ENCODE assay signal across 8 cellular contexts in the genomic region with DNA sequence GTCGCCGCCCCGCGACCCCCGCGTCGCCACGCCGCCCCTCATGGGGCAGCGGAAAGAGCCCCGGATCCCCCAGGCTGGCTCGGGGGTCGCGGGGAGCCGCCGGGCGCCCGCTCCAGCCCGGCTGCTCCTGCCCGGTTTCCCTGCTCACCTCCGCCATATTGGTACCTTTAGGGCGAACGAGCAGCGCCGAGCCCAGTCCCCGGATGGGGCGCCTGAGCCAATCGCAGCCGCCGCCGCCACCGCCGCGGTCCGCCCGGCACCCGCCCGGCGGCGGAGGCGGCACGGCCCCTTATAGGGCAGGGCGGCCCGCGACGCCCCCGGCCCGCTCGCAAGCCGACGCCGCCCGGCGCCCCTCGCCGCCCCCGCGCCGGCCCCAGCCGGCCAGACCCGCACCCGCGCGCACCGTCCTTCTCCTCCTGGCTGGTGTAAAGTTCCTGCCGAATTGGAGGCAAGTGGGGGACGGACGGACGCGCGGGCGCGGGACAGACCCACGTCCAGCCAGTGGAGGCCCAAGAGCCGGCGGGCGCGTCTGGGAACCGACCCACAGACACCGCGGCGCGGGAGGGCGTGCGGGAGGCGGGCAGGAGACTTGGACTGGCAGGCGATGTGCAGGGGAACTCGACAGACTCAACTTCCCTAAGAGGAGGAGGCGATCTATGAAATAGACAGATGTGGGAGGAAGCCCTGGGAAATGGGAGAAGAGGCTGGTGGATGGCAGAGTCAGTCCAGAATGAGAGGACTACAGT. TPM values are rescaled to one million over a fixed set of nuclear protein-coding genes. Genes with fewer than 3 reads are reported as not detected.
DNase-seq lines count a peak whose midpoint lies in the region; ATAC-seq, FAIRE-seq and TF ChIP-seq lines count a peak whose summit lies in the region.

TSS of gene MIER3 (minus strand) at position 178 of the 746 bp plus-strand sequence. CDS start at position 157, 21 bp downstream.

- peak within 1 kb of the TSS; percentile 35 to 92 (median 92); a peak in 5 of 7 replicates for H3K27ac Mint-ChIP-seq in H9

- no peak within 1 kb of the TSS for H4K91ac ChIP-seq in H9 (ENCODE audit: insufficient read length, low read depth, low read length)

- no peak within 1 kb of the TSS for H2AFZ ChIP-seq in H9 (ENCODE audit: low read length)

- no peak within 1 kb of the TSS for H3K4ac ChIP-seq in H9 (ENCODE audit: low read depth, low read length)

- CTCF ChIA-PET in GM10248 (lab: Yijun Ruan, JAX): no interaction called here

- H3K79me2 ChIP-seq in H9 (ENCODE audit: insufficient read depth, low read length): peaks cover 2% of the 10 kb centered on the region; the same call in 1 of the 2 replicates

- no peak within 1 kb of the TSS for H2BK20ac ChIP-seq in H9 (ENCODE audit: low read depth, low read length, poor library complexity, severe bottlenecking)

- no peak for TF ChIP-seq CTCF in GM10248 (IDR thresholded peaks at IDR 0.05; ENCODE audit: control extremely low read depth, extremely low read depth, low read depth, missing control alignments)
- TF ChIP-seq CTCF in H9 (conservative IDR thresholded peaks at IDR 0.05): no peak
- TF ChIP-seq CTCF in adrenal gland (IDR thresholded peaks at IDR 0.05): no peak

- no peaks in the 10 kb centered on the region for H4K20me1 ChIP-seq in H9 (ENCODE audit: control insufficient read depth, insufficient read depth, insufficient read length)

- peaks cover 10% of the 10 kb centered on the region for H3K23me2 ChIP-seq in H9 (ENCODE audit: insufficient read length, low read depth, low read length, poor library complexity, severe bottlenecking)

- H3K23ac ChIP-seq in H9 (ENCODE audit: insufficient read length, low read depth, low read length): no peak within 1 kb of the TSS

- DNase-seq in GM10248 (ENCODE audit: extremely low spot score): peak; percentile 95
- peak; percentile 80 for DNase-seq in H9
- peak; percentile 83 for DNase-seq in MG63
- peak; percentile 56 to 79 (median 73) for DNase-seq in T-helper 1 cell
- peak; percentile 75 to 85 (median 80) for DNase-seq in adrenal gland
- peak; percentile 88 for DNase-seq in left ventricle myocardium superior
- no peak for DNase-seq in pulmonary artery endothelial cell (ENCODE audit: low read depth, low spot score)
- DNase-seq in urothelium cell line (ENCODE audit: low spot score): peak; percentile 94

- peak within 1 kb of the TSS; percentile 93 for H3K14ac ChIP-seq in H9 (ENCODE audit: insufficient read depth, low read length)

- no peaks in the 10 kb centered on the region; the same call in 1 of the 2 replicates for H3K27me3 ChIP-seq in H9 (ENCODE audit: insufficient read depth, low read length)
- H3K27me3 ChIP-seq in MG63: peaks cover 35% of the 10 kb centered on the region
- H3K27me3 ChIP-seq in adrenal gland: no peaks in the 10 kb centered on the region

- H3K4me1 Mint-ChIP-seq in H9: peaks cover 19 to 20% of the 10 kb centered on the region in 2 experiments

- peak within 1 kb of the TSS; percentile 74 for H3K9ac ChIP-seq in H9 (ENCODE audit: extremely low read depth, insufficient read length, low read length)

- H3K36me3 ChIP-seq in MG63 (peaks cover 29% of the 10 kb centered on the region), adrenal gland (replicated peaks in 1 of 2) (no peaks in the 10 kb centered on the region)

- H3K9me3 Mint-ChIP-seq in H9: no peaks in the 10 kb centered on the region; a peak in 1 of 5 replicates

- H2BK120ac ChIP-seq in H9 (ENCODE audit: low read depth, low read length, poor library complexity, severe bottlenecking): no peak within 1 kb of the TSS

- peak in 1 of 2 donors; percentile 24 for TF ChIP-seq POLR2A in adrenal gland (IDR thresholded peaks at IDR 0.05)

- no CpG with 5 or more reads among the region's 89 CpGs for WGBS in H9 (ENCODE audit: extremely low coverage, insufficient read length, low lambda C conversion rate)
- WGBS in adrenal gland, 4 donors: 0 to 1% (median 0%) methylated on average over 5 to 89 of the region's 89 CpGs

- intact Hi-C loops in adrenal gland (cut with DNase I): loop anchor here in 1 of 2 donors (10.0 kb wide), 1 partner anchor 273 kb away; no protein-coding TSS in a partner anchor
- intact Hi-C loops in left ventricle myocardium superior (cut with micrococcal nuclease): no loop called here

- H3K4me3 Mint-ChIP-seq in H9: peak within 1 kb of the TSS; percentile 89 to 94

- H3K9me3 ChIP-seq in H9 (ENCODE audit: control insufficient read depth, low read depth, low read length): no peaks in the 10 kb centered on the region
- no peaks in the 10 kb centered on the region for H3K9me3 ChIP-seq in MG63
- H3K9me3 ChIP-seq in adrenal gland (replicated peaks in 1 of 3): no peaks in the 10 kb centered on the region

- H3T11ph ChIP-seq in H9 (ENCODE audit: low read length): no peak within 1 kb of the TSS

- ATAC-seq in left ventricle myocardium superior: peak; percentile 97

- peaks cover 18% of the 10 kb centered on the region for H3K27me3 Mint-ChIP-seq in H9 (ENCODE audit: low read depth)

- no peak within 1 kb of the TSS for H3K56ac ChIP-seq in H9 (ENCODE audit: insufficient read length, low read depth, low read length)

- H2AK5ac ChIP-seq in H9 (ENCODE audit: insufficient read length, low read length): no peak within 1 kb of the TSS

- no peak within 1 kb of the TSS for H2BK5ac ChIP-seq in H9 (ENCODE audit: insufficient read length, low read length)

- peak within 1 kb of the TSS; percentile 50 for H3K18ac ChIP-seq in H9 (ENCODE audit: insufficient read length, low read depth, low read length)

- H4K5ac ChIP-seq in H9 (ENCODE audit: insufficient read length, low read depth, low read length): no peak within 1 kb of the TSS

- no peak within 1 kb of the TSS for H2BK15ac ChIP-seq in H9 (ENCODE audit: low read depth, low read length)

- H3K4me3 ChIP-seq in MG63: peak within 1 kb of the TSS; percentile 80
- H3K4me3 ChIP-seq in adrenal gland: peak within 1 kb of the TSS; percentile 4 to 98 (median 68)

- H2BK12ac ChIP-seq in H9 (ENCODE audit: insufficient read length, low read depth, low read length): no peak within 1 kb of the TSS

- no peak within 1 kb of the TSS for H3K27ac ChIP-seq in H9 (ENCODE audit: insufficient read length, low read depth, low read length)
- H3K27ac ChIP-seq in adrenal gland: peak within 1 kb of the TSS in 4 of 5 donors; percentile 79 to 96 (median 83)

- POLR2A ChIA-PET in GM10248 (lab: Yijun Ruan, JAX): no interaction called here

- peak; percentile 81 for FAIRE-seq in urothelium cell line (lab: Jason Lieb, UNC)

- H3K36me3 Mint-ChIP-seq in H9 (ENCODE audit: insufficient read depth in 1 of 3, low read depth in 3 of 3): peaks cover 0 to 17% (median 7%) of the 10 kb centered on the region in 3 experiments; a peak in 5 of 7 replicates

- H3K4me2 ChIP-seq in H9 (ENCODE audit: insufficient read depth, insufficient read length, low read length): peak within 1 kb of the TSS; percentile 93

- H3K79me1 ChIP-seq in H9 (ENCODE audit: insufficient read depth, low read depth, low read length, poor library complexity, severe bottlenecking): no peaks in the 10 kb centered on the region

- H3K4me1 ChIP-seq in H9 (ENCODE audit: insufficient read depth, low read length) (no peaks in the 10 kb centered on the region), adrenal gland (replicated peaks in 1 of 2) (peaks cover 5 to 13% of the 10 kb centered on the region in 2 donors)

- no peak within 1 kb of the TSS for H4K8ac ChIP-seq in H9 (replicated peaks; ENCODE audit: insufficient read length, low read depth, low read length)

RNA-seq across cellular contexts. Expression of gene MIER3, which starts in this region (rescaled TPM):
- total RNA-seq in H9 (2021) (44.8 and 45.1 TPM in 2 replicates), adrenal gland (10 to 100 TPM; 11.2 to 24.5 (median 19.5) TPM), left ventricle myocardium superior (16.1 TPM), pulmonary artery endothelial cell (14.0 and 20.0 TPM in 2 replicates)
- total RNA-seq in MG63 (2014; rRNA removed; shearing (Covaris generic); ENCODE audit: low replicate concordance): 7.7 and 82.5 TPM in 2 replicates
- 10 to 100 TPM in 1 of 3 donors, 1 to 10 TPM in 2; 5.1 to 16.4 (median 7.8) TPM for polyA plus RNA-seq in adrenal gland
